Comparison of ENCODE assay signal across 9 cellular contexts in genomic region chr6:17884501-17885039, GRCh38.
DNase-seq lines count a peak whose midpoint lies in the region; ATAC-seq, FAIRE-seq and TF ChIP-seq lines count a peak whose summit lies in the region.
"Had no signal": no experiment of that assay in that cellular context is flagged by ENCODE, and none has a peak within 500 bp of the region (broad histone marks: within the 10 kb centered on the region; RNA-seq: fewer than 3 reads in every experiment).

No MANE protein-coding gene starts in this region.

- no peak for FAIRE-seq in small intestine (lab: Jason Lieb, UNC)
- no peak for FAIRE-seq in D721Med (lab: Jason Lieb, UNC)
- FAIRE-seq: keratinocyte had no signal

- ATAC-seq in Right ventricle myocardium superior (ENCODE audit: poor library complexity) = peak; percentile 14
- no peak for ATAC-seq in Right ventricle myocardium inferior
- ATAC-seq in HG03095 (IDR thresholded peaks at IDR 0.05; ENCODE audit: unreplicated experiment) = peak; percentile 87

- no peak for TF ChIP-seq CTCF in D721Med (IDR thresholded peaks at IDR 0.05; ENCODE audit: insufficient read depth, missing control alignments)

- WGBS in small intestine, 3 donors = 31 to 48% (median 38%) methylated on average over 3 of the region's 3 CpGs

- no peaks in the 10 kb centered on the region for H3K27me3 ChIP-seq in small intestine (ENCODE audit: control insufficient read depth in 2 of 2, insufficient read depth in 2 of 2, low read length in 2 of 2)

- H3K9me3 ChIP-seq in small intestine (ENCODE audit: control insufficient read depth, low read depth) = no peaks in the 10 kb centered on the region

- intact Hi-C loops in Right ventricle myocardium superior (cut with DNase I) (no loop called here), Right ventricle myocardium inferior (cut with DNase I) (no loop called here)

- peaks cover 0 to 2% of the 10 kb centered on the region in 2 donors for H3K36me3 ChIP-seq in small intestine (ENCODE audit: control insufficient read depth in 2 of 2, insufficient read depth in 2 of 2, low read length in 2 of 2)

- H3K27ac ChIP-seq in small intestine (ENCODE audit: low read depth in 1 of 2, low read length in 1 of 2) = peak overlapping the region; percentile 4 to 18

- peaks cover 5 to 7% of the 10 kb centered on the region in 2 donors for H3K4me1 ChIP-seq in small intestine (ENCODE audit: control insufficient read depth in 2 of 2, insufficient read depth in 1 of 2, low read depth in 1 of 2, low read length in 1 of 2)

- no peak overlapping the region for H3K4me3 ChIP-seq in small intestine (ENCODE audit: low read depth in 1 of 2, low read length in 2 of 2)

- no peak for DNase-seq in Right ventricle myocardium superior
- no peak for DNase-seq in Right ventricle myocardium inferior (ENCODE audit: missing footprints)
- peak; percentile 19 to 22 for DNase-seq in activated T-cell treated with anti-CD3 and anti-CD28 coated beads, Interleukin-2, amount 50 U/mL, for 48 hours
- no peak for DNase-seq in small intestine
- DNase-seq in NCI-H187 treated with DMSO at 0.1 percent for 48 hours (lab: John Stamatoyannopoulos, UW) = no peak
- no peak for DNase-seq in islet precursor cell
- no peak for DNase-seq in D721Med (ENCODE audit: insufficient read length, low spot score)

Comparison
In these comparisons a context has a peak if more than half of its experiments do, and no peak if none do; other contexts are left out.
1. DNase-seq: peak in activated T-cell treated with anti-CD3 and anti-CD28 coated beads, Interleukin-2, amount 50 U/mL, for 48 hours (2 of 2); none in Right ventricle myocardium superior (single experiment), Right ventricle myocardium inferior (single experiment), small intestine (single experiment), NCI-H187 treated with DMSO at 0.1 percent for 48 hours (single experiment), islet precursor cell (single experiment) and D721Med (single experiment).